Comparison of ENCODE assay signal across 19 cellular contexts in the genomic region with DNA sequence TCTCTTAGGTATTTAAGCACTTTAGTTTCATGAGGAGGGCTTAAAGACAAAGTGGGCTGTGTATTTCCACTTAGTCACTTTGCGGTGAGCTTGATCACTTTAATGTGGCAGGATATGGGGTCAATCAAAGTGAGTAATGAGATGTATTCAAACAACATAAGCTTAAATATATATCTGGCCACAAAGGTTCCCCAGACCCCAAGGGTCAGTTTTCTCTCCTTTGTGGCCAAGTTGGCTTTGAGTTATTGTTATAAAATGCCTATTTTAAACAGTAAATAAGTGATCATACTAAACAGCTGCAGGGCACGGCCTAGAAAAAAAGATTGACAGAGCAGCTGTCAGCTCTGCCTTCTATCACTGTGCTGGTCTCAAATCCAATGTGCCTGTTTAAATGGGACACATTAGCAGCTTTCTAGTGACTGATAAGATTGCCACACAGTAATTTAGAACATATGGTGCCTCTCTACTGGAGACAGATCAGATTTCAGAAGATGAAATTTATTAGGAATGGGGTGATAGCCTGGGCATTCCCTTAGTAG.
DNase-seq lines count a peak whose midpoint lies in the region; ATAC-seq and TF ChIP-seq lines count a peak whose summit lies in the region.
"Had no signal": no experiment of that assay in that cellular context is flagged by ENCODE, and none has a peak within 500 bp of the region (broad histone marks: within the 10 kb centered on the region; RNA-seq: fewer than 3 reads in every experiment).

No MANE protein-coding gene starts in this region.

- H3K36me3 ChIP-seq in suprapubic skin: no peaks in the 10 kb centered on the region
- H3K36me3 ChIP-seq: right atrium auricular region had no signal

- H3K4me3 Mint-ChIP-seq in activated CD4-positive, alpha-beta memory T cell treated with anti-CD3 and anti-CD28 coated beads for 36 hours: no peak overlapping the region
- H3K4me3 Mint-ChIP-seq: naive thymus-derived CD8-positive, alpha-beta T cell; stimulated activated memory B cell treated with anti-CD40 and anti-IgM and Interleukin-4, amounts not matched to agents 10 μg/mL and 1 μg/mL and 100 μg/mL, for 72 hours had no signal

- no peaks in the 10 kb centered on the region for H3K27me3 ChIP-seq in suprapubic skin
- H3K27me3 ChIP-seq: right atrium auricular region had no signal

- peak; percentile 43 for DNase-seq in H4 (ENCODE audit: low spot score)
- peak; percentile 63 for DNase-seq in NCI-H524 treated with DMSO at 0.1 percent for 48 hours (lab: John Stamatoyannopoulos, UW)
- DNase-seq in cerebellar cortex (ENCODE audit: low spot score): peak; percentile 15
- DNase-seq in retina: peak; percentile 12
- DNase-seq in activated CD4-positive, alpha-beta memory T cell treated with anti-CD3 and anti-CD28 coated beads for 36 hours: no peak
- DNase-seq in suprapubic skin (ENCODE audit: low spot score in 2 of 2): no peak
- no peak for DNase-seq in AML-193 (lab: John Stamatoyannopoulos, UW)
- DNase-seq: activated naive CD4-positive, alpha-beta T cell treated with anti-CD3 and anti-CD28 coated beads, Interleukin-2, amount 50 U/mL, for 16 hours; central memory CD4-positive, alpha-beta T cell; GDM1; NCI-H748 treated with DMSO at 0.1 percent for 48 hours; SHP77 treated with DMSO at 0.1 percent for 48 hours; stimulated activated CD4-positive, alpha-beta T cell treated with anti-CD3 and anti-CD28 coated beads, Interleukin-4, amount 100 ng/mL, for 1 hour had no signal

- CTCF ChIA-PET in activated CD4-positive, alpha-beta memory T cell treated with anti-CD3 and anti-CD28 coated beads for 36 hours (lab: Charles Lee): no interaction called here

- POLR2A ChIA-PET in activated CD4-positive, alpha-beta memory T cell treated with anti-CD3 and anti-CD28 coated beads for 36 hours (lab: Charles Lee): no interaction called here

- H3K9me3 ChIP-seq in suprapubic skin: no peaks in the 10 kb centered on the region
- H3K9me3 ChIP-seq: right atrium auricular region had no signal

- peaks cover 1% of the 10 kb centered on the region for H3K27me3 Mint-ChIP-seq in activated CD4-positive, alpha-beta memory T cell treated with anti-CD3 and anti-CD28 coated beads for 36 hours
- H3K27me3 Mint-ChIP-seq: stimulated activated memory B cell treated with anti-CD40 and anti-IgM and Interleukin-4, amounts not matched to agents 10 μg/mL and 1 μg/mL and 100 μg/mL, for 72 hours had no signal

- H3K27ac Mint-ChIP-seq in activated CD4-positive, alpha-beta memory T cell treated with anti-CD3 and anti-CD28 coated beads for 36 hours: no peak overlapping the region
- H3K27ac Mint-ChIP-seq: naive thymus-derived CD8-positive, alpha-beta T cell; stimulated activated memory B cell treated with anti-CD40 and anti-IgM and Interleukin-4, amounts not matched to agents 10 μg/mL and 1 μg/mL and 100 μg/mL, for 72 hours had no signal

- no peak for TF ChIP-seq EP300 in suprapubic skin (IDR thresholded peaks at IDR 0.05)

- no peaks in the 10 kb centered on the region for H3K36me3 Mint-ChIP-seq in activated CD4-positive, alpha-beta memory T cell treated with anti-CD3 and anti-CD28 coated beads for 36 hours
- H3K36me3 Mint-ChIP-seq: naive thymus-derived CD8-positive, alpha-beta T cell; stimulated activated memory B cell treated with anti-CD40 and anti-IgM and Interleukin-4, amounts not matched to agents 10 μg/mL and 1 μg/mL and 100 μg/mL, for 72 hours had no signal

- ATAC-seq in HG03196 (IDR thresholded peaks at IDR 0.05; ENCODE audit: unreplicated experiment): no peak
- ATAC-seq: left lobe of liver; naive thymus-derived CD8-positive, alpha-beta T cell; stimulated activated memory B cell treated with anti-CD40 and anti-IgM and Interleukin-4, amounts not matched to agents 10 μg/mL and 1 μg/mL and 100 μg/mL, for 72 hours had no signal

- no peaks in the 10 kb centered on the region for H3K9me3 Mint-ChIP-seq in activated CD4-positive, alpha-beta memory T cell treated with anti-CD3 and anti-CD28 coated beads for 36 hours
- H3K9me3 Mint-ChIP-seq: naive thymus-derived CD8-positive, alpha-beta T cell; stimulated activated memory B cell treated with anti-CD40 and anti-IgM and Interleukin-4, amounts not matched to agents 10 μg/mL and 1 μg/mL and 100 μg/mL, for 72 hours had no signal

- WGBS in suprapubic skin: 63% methylated on average over 2 of the region's 2 CpGs

- H3K4me1 Mint-ChIP-seq in activated CD4-positive, alpha-beta memory T cell treated with anti-CD3 and anti-CD28 coated beads for 36 hours (ENCODE audit: low read depth): no peaks in the 10 kb centered on the region
- H3K4me1 Mint-ChIP-seq: stimulated activated memory B cell treated with anti-CD40 and anti-IgM and Interleukin-4, amounts not matched to agents 10 μg/mL and 1 μg/mL and 100 μg/mL, for 72 hours had no signal

- H3K4me3 ChIP-seq in suprapubic skin: no peak overlapping the region
- H3K4me3 ChIP-seq: right atrium auricular region had no signal

- H3K27ac ChIP-seq in suprapubic skin: no peak overlapping the region
- H3K27ac ChIP-seq: C4-2B, right atrium auricular region had no signal

- no peaks in the 10 kb centered on the region for H3K4me1 ChIP-seq in suprapubic skin
- H3K4me1 ChIP-seq: right atrium auricular region had no signal

- no peak for TF ChIP-seq CTCF in suprapubic skin (IDR thresholded peaks at IDR 0.05)

- intact Hi-C loops in activated CD4-positive, alpha-beta memory T cell treated with anti-CD3 and anti-CD28 coated beads for 36 hours (cut with micrococcal nuclease): no loop called here

- TF ChIP-seq POLR2A in suprapubic skin (IDR thresholded peaks at IDR 0.05): no peak

Comparison
In these comparisons a context has a peak if more than half of its experiments do, and no peak if none do; other contexts are left out.
1. DNase-seq: peak in H4 (single experiment), NCI-H524 treated with DMSO at 0.1 percent for 48 hours (single experiment), cerebellar cortex (single experiment) and retina (single experiment); none in activated CD4-positive, alpha-beta memory T cell treated with anti-CD3 and anti-CD28 coated beads for 36 hours (single experiment), suprapubic skin (0 of 2) and AML-193 (0 of 2).